ENCODE assay signal across 15 cellular contexts in genomic region chr3:20668411-20668810, GRCh38.
DNase-seq lines count a peak whose midpoint lies in the region; ATAC-seq and TF ChIP-seq lines count a peak whose summit lies in the region.
"Had no signal": no experiment of that assay in that cellular context is flagged by ENCODE, and none has a peak within 500 bp of the region (broad histone marks: within the 10 kb centered on the region; RNA-seq: fewer than 3 reads in every experiment).

No MANE protein-coding gene starts in this region.

- peak overlapping the region; percentile 80 for H3K27ac ChIP-seq in left ventricle myocardium inferior (replicated peaks)
- H3K27ac ChIP-seq: GM23248, pancreas had no signal

- no peaks in the 10 kb centered on the region for H3K36me3 ChIP-seq in left ventricle myocardium inferior
- H3K36me3 ChIP-seq: pancreas had no signal

- POLR2A ChIA-PET in WTC11 (lab: Charles Lee) = no interaction called here

- H3K4me1 ChIP-seq in left ventricle myocardium inferior = peaks cover 45% of the 10 kb centered on the region

- H3K9me3 ChIP-seq in left ventricle myocardium inferior (replicated peaks) = peaks cover 3% of the 10 kb centered on the region
- H3K9me3 ChIP-seq: pancreas had no signal

- CTCF ChIA-PET in WTC11 (lab: Charles Lee) = interaction anchor here (0.9 to 1.6 kb wide), 2 partner anchors 146 to 156 kb away, joined by 3 to 5 read pairs; no protein-coding TSS in a partner anchor

- H3K27ac Mint-ChIP-seq in HFFc6 = no peak overlapping the region
- no peak overlapping the region for H3K27ac Mint-ChIP-seq in WTC11
- no peak overlapping the region for H3K27ac Mint-ChIP-seq in activated T-helper 1 cell treated with anti-CD3 and anti-CD28 coated beads, Interleukin-12 subunit alpha, Interleukin-12 subunit beta, Interleukin-2, Interleukin-4 antibody, amounts not matched to agents 30 ng/mL and 10 ng/mL and 1 ng/mL, durations not matched to agents 14 hours and 24 hours and 36 hours
- H3K27ac Mint-ChIP-seq: B cell had no signal

- TF ChIP-seq CTCF in HFFc6 (IDR thresholded peaks at IDR 0.05) = peak; percentile 48
- TF ChIP-seq CTCF in WTC11 (IDR thresholded peaks at IDR 0.05) = no peak
- TF ChIP-seq CTCF in left ventricle myocardium inferior (IDR thresholded peaks at IDR 0.05; ENCODE audit: borderline replicate concordance) = peak; percentile 15

- intact Hi-C loops in left ventricle myocardium inferior (cut with micrococcal nuclease) = no loop called here
- intact Hi-C loops in activated T-helper 1 cell treated with anti-CD3 and anti-CD28 coated beads, Interleukin-12 subunit alpha, Interleukin-12 subunit beta, Interleukin-2, Interleukin-4 antibody, amounts not matched to agents 30 ng/mL and 10 ng/mL and 1 ng/mL, durations not matched to agents 14 hours and 24 hours and 36 hours (cut with micrococcal nuclease) = no loop called here

- H3K4me3 ChIP-seq in left ventricle myocardium inferior = no peak overlapping the region
- H3K4me3 ChIP-seq: GM23248, pancreas had no signal

- H3K4me3 Mint-ChIP-seq in HFFc6 = no peak overlapping the region
- H3K4me3 Mint-ChIP-seq in WTC11 = no peak overlapping the region
- no peak overlapping the region for H3K4me3 Mint-ChIP-seq in activated T-helper 1 cell treated with anti-CD3 and anti-CD28 coated beads, Interleukin-12 subunit alpha, Interleukin-12 subunit beta, Interleukin-2, Interleukin-4 antibody, amounts not matched to agents 30 ng/mL and 10 ng/mL and 1 ng/mL, durations not matched to agents 14 hours and 24 hours and 36 hours
- H3K4me3 Mint-ChIP-seq: B cell had no signal

- H3K9me3 Mint-ChIP-seq in HFFc6 (no peaks in the 10 kb centered on the region), WTC11 (peaks cover 7% of the 10 kb centered on the region)
- no peaks in the 10 kb centered on the region for H3K9me3 Mint-ChIP-seq in activated T-helper 1 cell treated with anti-CD3 and anti-CD28 coated beads, Interleukin-12 subunit alpha, Interleukin-12 subunit beta, Interleukin-2, Interleukin-4 antibody, amounts not matched to agents 30 ng/mL and 10 ng/mL and 1 ng/mL, durations not matched to agents 14 hours and 24 hours and 36 hours

- no peaks in the 10 kb centered on the region for H3K27me3 ChIP-seq in left ventricle myocardium inferior (ENCODE audit: low read depth)
- H3K27me3 ChIP-seq: pancreas had no signal

- peak; percentile 47 for DNase-seq in A172 (ENCODE audit: low spot score)
- DNase-seq in HFFc6 = no peak
- peak; percentile 53 for DNase-seq in WTC11 (ENCODE audit: low spot score)
- no peak for DNase-seq in left ventricle myocardium inferior
- no peak for DNase-seq in NCI-H510A treated with DMSO at 0.1 percent for 48 hours (lab: John Stamatoyannopoulos, UW)
- no peak for DNase-seq in activated T-helper 1 cell treated with anti-CD3 and anti-CD28 coated beads, Interleukin-12 subunit alpha, Interleukin-12 subunit beta, Interleukin-2, Interleukin-4 antibody, amounts not matched to agents 30 ng/mL and 10 ng/mL and 1 ng/mL, durations not matched to agents 14 hours and 24 hours and 36 hours (ENCODE audit: low spot score)
- no peak for DNase-seq in activated gamma-delta T cell (lab: John Stamatoyannopoulos, UW)
- DNase-seq in NCI-H2081 treated with DMSO at 0.1 percent for 48 hours (lab: John Stamatoyannopoulos, UW) = no peak
- DNase-seq: KG1; kidney glomerular epithelial cell; NCI-H526 treated with DMSO at 0.1 percent for 48 hours; stimulated activated CD4-positive, alpha-beta T cell treated with anti-CD3 and anti-CD28 coated beads, Interleukin-2, amount 100 ng/mL, for 48 hours had no signal

- ATAC-seq in WTC11 = peak; percentile 100

- peaks cover under 1% of the 10 kb centered on the region; the same call in 1 of the 2 replicates for H3K36me3 Mint-ChIP-seq in HFFc6 (ENCODE audit: low read depth)
- no peaks in the 10 kb centered on the region for H3K36me3 Mint-ChIP-seq in WTC11
- H3K36me3 Mint-ChIP-seq in activated T-helper 1 cell treated with anti-CD3 and anti-CD28 coated beads, Interleukin-12 subunit alpha, Interleukin-12 subunit beta, Interleukin-2, Interleukin-4 antibody, amounts not matched to agents 30 ng/mL and 10 ng/mL and 1 ng/mL, durations not matched to agents 14 hours and 24 hours and 36 hours (ENCODE audit: low read depth) = no peaks in the 10 kb centered on the region

- H3K4me1 Mint-ChIP-seq in HFFc6 (ENCODE audit: low read depth) (peaks cover 40% of the 10 kb centered on the region), WTC11 (no peaks in the 10 kb centered on the region; the same call in 1 of the 2 replicates)
- no peaks in the 10 kb centered on the region for H3K4me1 Mint-ChIP-seq in activated T-helper 1 cell treated with anti-CD3 and anti-CD28 coated beads, Interleukin-12 subunit alpha, Interleukin-12 subunit beta, Interleukin-2, Interleukin-4 antibody, amounts not matched to agents 30 ng/mL and 10 ng/mL and 1 ng/mL, durations not matched to agents 14 hours and 24 hours and 36 hours (ENCODE audit: low read depth)
- H3K4me1 Mint-ChIP-seq: B cell had no signal

- H3K27me3 Mint-ChIP-seq in HFFc6 (ENCODE audit: insufficient read depth) (no peaks in the 10 kb centered on the region; the same call in 1 of the 2 replicates), WTC11 (ENCODE audit: low read depth) (no peaks in the 10 kb centered on the region)
- H3K27me3 Mint-ChIP-seq in activated T-helper 1 cell treated with anti-CD3 and anti-CD28 coated beads, Interleukin-12 subunit alpha, Interleukin-12 subunit beta, Interleukin-2, Interleukin-4 antibody, amounts not matched to agents 30 ng/mL and 10 ng/mL and 1 ng/mL, durations not matched to agents 14 hours and 24 hours and 36 hours (ENCODE audit: insufficient read depth) = no peaks in the 10 kb centered on the region
- H3K27me3 Mint-ChIP-seq: B cell had no signal

TF ChIP-seq in WTC11, 78 proteins besides CTCF, POLR2A, EP300 and RAD21:
- TF ChIP-seq PRDM15 (CRISPR knock-in tag; IDR thresholded peaks at IDR 0.05) (no peak), ATF1 (CRISPR knock-in tag; IDR thresholded peaks at IDR 0.05) (no peak), ZMAT4 (CRISPR knock-in tag; IDR thresholded peaks at IDR 0.05) (no peak), CREM (CRISPR knock-in tag; IDR thresholded peaks at IDR 0.05) (no peak), E2F5 (CRISPR knock-in tag; IDR thresholded peaks at IDR 0.05) (no peak), NR1H2 (CRISPR knock-in tag; IDR thresholded peaks at IDR 0.05) (no peak), USF1 (CRISPR knock-in tag; IDR thresholded peaks at IDR 0.05) (no peak), E2F1 (CRISPR knock-in tag; IDR thresholded peaks at IDR 0.05) (no peak), SP1 (CRISPR knock-in tag; conservative IDR thresholded peaks at IDR 0.05) (no peak)

Comparison
In these comparisons a context has a peak if more than half of its experiments do, and no peak if none do; other contexts are left out.
1. DNase-seq: peak in A172 (single experiment) and WTC11 (single experiment); none in HFFc6 (single experiment), left ventricle myocardium inferior (single experiment), NCI-H510A treated with DMSO at 0.1 percent for 48 hours (single experiment), activated T-helper 1 cell treated with anti-CD3 and anti-CD28 coated beads, Interleukin-12 subunit alpha, Interleukin-12 subunit beta, Interleukin-2, Interleukin-4 antibody, amounts not matched to agents 30 ng/mL and 10 ng/mL and 1 ng/mL, durations not matched to agents 14 hours and 24 hours and 36 hours (single experiment), activated gamma-delta T cell (single experiment) and NCI-H2081 treated with DMSO at 0.1 percent for 48 hours (single experiment).